ENCODE assay signal across 28 cellular contexts in the genomic region with DNA sequence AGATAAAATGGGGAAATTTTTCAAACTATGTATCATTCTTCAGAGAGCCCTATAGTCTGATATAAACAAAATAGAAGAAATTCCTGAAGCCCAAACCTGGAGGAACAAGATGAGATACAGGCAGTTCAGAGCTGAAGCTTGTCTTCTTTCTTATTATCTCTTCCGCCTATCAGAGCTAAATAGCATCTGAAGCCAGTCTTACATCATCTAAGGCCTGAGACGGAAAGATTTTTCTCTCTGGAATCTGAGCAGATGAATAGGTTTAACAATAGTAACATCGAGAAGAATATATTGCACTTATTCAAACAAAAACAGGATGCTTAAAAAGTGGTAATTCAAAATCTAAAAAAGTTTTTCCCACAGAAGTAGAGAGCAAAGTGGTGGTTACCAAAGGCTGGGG. TPM values are rescaled to one million over a fixed set of nuclear protein-coding genes. Genes with fewer than 3 reads are reported as not detected.
A peak's percentile ranks its signal among the peaks of the same experiment; 100 is the strongest.
DNase-seq lines count a peak whose midpoint lies in the region; ATAC-seq and TF ChIP-seq lines count a peak whose summit lies in the region.
"Had no signal": no experiment of that assay in that cellular context is flagged by ENCODE, and none has a peak within 500 bp of the region (broad histone marks: within the 10 kb centered on the region; RNA-seq: fewer than 3 reads in every experiment).

No MANE protein-coding gene starts in this region.

- peaks cover 55% of the 10 kb centered on the region for H3K4me1 Mint-ChIP-seq in nephron

- H3K27me3 ChIP-seq in ACC112 (ENCODE audit: insufficient read depth, low read length): no peaks in the 10 kb centered on the region
- H3K27me3 ChIP-seq in PC-3 (ENCODE audit: low read length): no peaks in the 10 kb centered on the region
- no peaks in the 10 kb centered on the region for H3K27me3 ChIP-seq in dorsolateral prefrontal cortex
- H3K27me3 ChIP-seq in tibial nerve: no peaks in the 10 kb centered on the region
- H3K27me3 ChIP-seq: SJSA1 had no signal

- 0 out of 2 replicates have a peak, but pooled peaks cover 8% of the 10 kb centered on the region for H3K36me3 ChIP-seq in ACC112 (ENCODE audit: insufficient read depth, low read length)
- H3K36me3 ChIP-seq in PC-3 (ENCODE audit: low read depth, low read length): peaks cover 17% of the 10 kb centered on the region
- H3K36me3 ChIP-seq in tibial nerve: no peaks in the 10 kb centered on the region
- H3K36me3 ChIP-seq: BLaER1 treated with 17β-estradiol and CSF1 and Interleukin-3, amounts not matched to agents 10 nM and 100 nM; SJSA1 had no signal

- peaks cover 5% of the 10 kb centered on the region for H3F3A ChIP-seq in PC-3 (ENCODE audit: low read length, unreplicated experiment)

- H3K9me3 Mint-ChIP-seq in nephron: peaks cover 6% of the 10 kb centered on the region
- H3K9me3 Mint-ChIP-seq: CD4-positive, alpha-beta T cell had no signal

- CTCF ChIA-PET in PC-3 (lab: Charles Lee): no interaction called here

- no peak overlapping the region for H3K9ac ChIP-seq in PC-3 (ENCODE audit: low read length)
- H3K9ac ChIP-seq: BLaER1 treated with 17β-estradiol and CSF1 and Interleukin-3, amounts not matched to agents 10 nM and 100 nM had no signal

- no peak overlapping the region for H3K4me2 ChIP-seq in PC-3 (ENCODE audit: low read length)
- H3K4me2 ChIP-seq: BLaER1 treated with 17β-estradiol and CSF1 and Interleukin-3, amounts not matched to agents 10 nM and 100 nM had no signal

- no peaks in the 10 kb centered on the region for H4K20me1 ChIP-seq in PC-3 (ENCODE audit: low read length)
- H4K20me1 ChIP-seq: BLaER1 treated with 17β-estradiol and CSF1 and Interleukin-3, amounts not matched to agents 10 nM and 100 nM had no signal

- BruUV-seq in PC-3 (replicated peaks; lab: Mats Ljungman, UMichigan): no TSS peak

- intact Hi-C loops in PC-3 (cut with micrococcal nuclease) (loop anchor here (5.0 kb wide), 1 partner anchor 39 kb away; no protein-coding TSS in a partner anchor), dorsolateral prefrontal cortex (cut with DNase I) (no loop called here)

- TF ChIP-seq CTCF in PC-3 (conservative IDR thresholded peaks at IDR 0.05; ENCODE audit: low read depth, low read length): no peak
- no peak for TF ChIP-seq CTCF in dorsolateral prefrontal cortex (IDR thresholded peaks at IDR 0.05 in 54 of 56, conservative IDR thresholded peaks at IDR 0.05 in 2 of 56; ENCODE audit: low read depth in 1 of 56, partially characterized antibody in 56 of 56)
- no peak for TF ChIP-seq CTCF in nephron (IDR thresholded peaks at IDR 0.05; ENCODE audit: unreplicated experiment in 3 of 3)
- no peak for TF ChIP-seq CTCF in tibial nerve (IDR thresholded peaks at IDR 0.05)

- WGBS in tibial nerve, 2 donors: 50 to 57% methylated on average over 3 of the region's 3 CpGs

- H2AFZ ChIP-seq in ACC112 (ENCODE audit: low read length, unreplicated experiment): no peak overlapping the region
- H2AFZ ChIP-seq in PC-3 (ENCODE audit: low read length): no peak overlapping the region

- peaks cover 15% of the 10 kb centered on the region for H3K36me3 Mint-ChIP-seq in nephron (ENCODE audit: low read depth)

- TF ChIP-seq EP300 in tibial nerve (IDR thresholded peaks at IDR 0.05): no peak

- peak overlapping the region in 2 of 3 experiments; percentile 5 to 14 for H3K27ac Mint-ChIP-seq in nephron
- H3K27ac Mint-ChIP-seq: CD4-positive, alpha-beta T cell had no signal

- no peaks in the 10 kb centered on the region for H3K9me3 ChIP-seq in PC-3 (ENCODE audit: low read length)
- no peaks in the 10 kb centered on the region for H3K9me3 ChIP-seq in tibial nerve
- H3K9me3 ChIP-seq: SJSA1 had no signal

- H3K27ac ChIP-seq in ACC112 (ENCODE audit: low read depth, low read length): peak overlapping the region; percentile 47
- peak overlapping the region; percentile 41; the same call in 1 of the 2 replicates for H3K27ac ChIP-seq in PC-3 (ENCODE audit: low read length)
- peak overlapping the region in 42 of 59 donors; percentile 0 to 95 (median 52) for H3K27ac ChIP-seq in dorsolateral prefrontal cortex
- H3K27ac ChIP-seq in tibial nerve: peak overlapping the region in 2 of 4 donors; percentile 20
- H3K27ac ChIP-seq: BLaER1 treated with 17β-estradiol and CSF1 and Interleukin-3, amounts not matched to agents 10 nM and 100 nM; HL-60; SJSA1 had no signal

- H3K79me2 ChIP-seq in ACC112 (ENCODE audit: control insufficient read depth, insufficient read depth, low read length, unreplicated experiment): peaks cover 90% of the 10 kb centered on the region
- H3K79me2 ChIP-seq in PC-3 (ENCODE audit: low read length): peaks cover 92% of the 10 kb centered on the region

- H3K27me3 Mint-ChIP-seq in nephron (ENCODE audit: low read depth): no peaks in the 10 kb centered on the region
- H3K27me3 Mint-ChIP-seq: CD4-positive, alpha-beta T cell had no signal

- no peak for DNase-seq in PC-3
- no peak for DNase-seq in dorsolateral prefrontal cortex
- no peak for DNase-seq in tibial nerve (ENCODE audit: low spot score in 2 of 2)
- DNase-seq in erythroblast (lab: John Stamatoyannopoulos, UW): no peak
- DNase-seq in cerebellar nuclear complex (lab: John Stamatoyannopoulos, UW): no peak
- no peak for DNase-seq in HuH-7.5 (ENCODE audit: low spot score)
- DNase-seq: AML-193; CD4-positive, alpha-beta T cell; DMS53; EL; GDM1; Kasumi-1; MV-4-11; NCI-H1105; NCI-H2029; NCI-H446 treated with DMSO at 0.1 percent for 48 hours; NCI-H526; NCI-H82; NK-92 treated with Interleukin-12 subunit alpha and Interleukin-12 subunit beta, amount 100 ng/mL, for 24 hours; Right ventricle myocardium superior; RPMI8226 had no signal

- H3K4me3 ChIP-seq in ACC112 (ENCODE audit: low read depth, low read length): no peak overlapping the region
- no peak overlapping the region for H3K4me3 ChIP-seq in PC-3 (ENCODE audit: low read length)
- no peak overlapping the region for H3K4me3 ChIP-seq in dorsolateral prefrontal cortex
- H3K4me3 ChIP-seq in tibial nerve: no peak overlapping the region
- H3K4me3 ChIP-seq: BLaER1 treated with 17β-estradiol and CSF1 and Interleukin-3, amounts not matched to agents 10 nM and 100 nM; GM12878; K562; SJSA1 had no signal

- TF ChIP-seq POLR2A in tibial nerve (IDR thresholded peaks at IDR 0.05) (no peak), erythroblast (IDR thresholded peaks at IDR 0.05; ENCODE audit: low read length) (no peak)

- POLR2A ChIA-PET in PC-3 (lab: Charles Lee; ENCODE audit: unreplicated experiment): no interaction called here

- H3K4me1 ChIP-seq in ACC112 (ENCODE audit: control insufficient read depth, insufficient read depth, low read length, unreplicated experiment) (peaks cover 66% of the 10 kb centered on the region), PC-3 (ENCODE audit: insufficient read depth, low read length) (peaks cover 31% of the 10 kb centered on the region), tibial nerve (peaks cover 0 to 65% (median 20%) of the 10 kb centered on the region in 4 donors)

- H3K9me2 ChIP-seq in PC-3 (replicated peaks; ENCODE audit: low read length): no peaks in the 10 kb centered on the region

- no peak overlapping the region for H3K4me3 Mint-ChIP-seq in nephron
- H3K4me3 Mint-ChIP-seq: CD4-positive, alpha-beta T cell had no signal

- no peak for ATAC-seq in PC-3
- ATAC-seq: GM12878, K562 had no signal

RNA-seq across cellular contexts. Expression of a gene that starts 59.8 kb away (rescaled TPM):
- total RNA-seq in PC-3 (2014; rRNA removed) (67.9 and 75.0 TPM in 2 replicates), dorsolateral prefrontal cortex (100 to 1,000 TPM in 71 of 120 experiments, 10 to 100 TPM in 49; 29.8 to 457 (median 110) TPM), tibial nerve (100 to 1,000 TPM; 156 to 238 (median 199) TPM)
- total RNA-seq: CD4-positive, alpha-beta T cell had no signal
